ENCODE assay signal across 1 cellular context in genomic region chr22:19176732-19177131, GRCh38.
TF ChIP-seq lines count a peak whose summit lies in the region.

No MANE protein-coding gene starts in this region.

TF ChIP-seq in endothelial cell of umbilical vein, 7 proteins besides CTCF, POLR2A, EP300 and RAD21:
- TF ChIP-seq GATA2 (IDR thresholded peaks at IDR 0.05; ENCODE audit: insufficient read depth, insufficient read length, low read depth, low read length) (no peak), POLR2AphosphoS5 (IDR thresholded peaks at IDR 0.05; ENCODE audit: insufficient read depth, low read depth, low read length) (no peak), JUN (IDR thresholded peaks at IDR 0.05; ENCODE audit: borderline replicate concordance, insufficient read depth, insufficient read length, low read depth) (no peak), EZH2 (IDR thresholded peaks at IDR 0.05; ENCODE audit: borderline replicate concordance, low read depth, low read length, severe bottlenecking) (no peak), MAX (IDR thresholded peaks at IDR 0.05; ENCODE audit: insufficient read depth, insufficient read length) (no peak), FOS (IDR thresholded peaks at IDR 0.05; ENCODE audit: borderline replicate concordance, insufficient read depth, low read length) (no peak), MYC (IDR thresholded peaks at IDR 0.05; ENCODE audit: low read depth, low read length) (no peak)
